Comparison of ENCODE assay signal across 13 cellular contexts in genomic region chr5:10712574-10713366, GRCh38. TPM values are rescaled to one million over a fixed set of nuclear protein-coding genes. Genes with fewer than 3 reads are reported as not detected.
DNase-seq lines count a peak whose midpoint lies in the region; ATAC-seq, FAIRE-seq and TF ChIP-seq lines count a peak whose summit lies in the region.
"Had no signal": no experiment of that assay in that cellular context is flagged by ENCODE, and none has a peak within 500 bp of the region (broad histone marks: within the 10 kb centered on the region; RNA-seq: fewer than 3 reads in every experiment).

No MANE protein-coding gene starts in this region.

- intact Hi-C loops in HepG2 (cut with micrococcal nuclease; ENCODE audit: unreplicated experiment) (no loop called here), head of caudate nucleus (cut with DNase I) (no loop called here), MCF 10A (cut with micrococcal nuclease) (no loop called here)

- no peak overlapping the region for H2AFZ ChIP-seq in HepG2 (ENCODE audit: low read length)

- TF ChIP-seq CTCF in liver (IDR thresholded peaks at IDR 0.05; ENCODE audit: low read depth, low read length, missing input control) (no peak), HepG2 (CRISPR knock-in tag; IDR thresholded peaks at IDR 0.05) (no peak), MCF 10A (IDR thresholded peaks at IDR 0.05; ENCODE audit: unreplicated experiment) (no peak)

- H3K79me2 ChIP-seq in HepG2 (ENCODE audit: insufficient read depth, low read length): peaks cover 4% of the 10 kb centered on the region

- TF ChIP-seq EP300 in HepG2 (IDR thresholded peaks at IDR 0.05; ENCODE audit: low read depth in 2 of 2, low read length in 2 of 2) (no peak), HepG2 (CRISPR knock-in tag; IDR thresholded peaks at IDR 0.05; ENCODE audit: borderline replicate concordance) (no peak)

- no peak overlapping the region for H3K27ac ChIP-seq in liver (ENCODE audit: low read depth in 1 of 2, low read length in 2 of 2)
- H3K27ac ChIP-seq in HepG2 (ENCODE audit: extremely low read length, insufficient read depth, low read length): no peak overlapping the region
- H3K27ac ChIP-seq: heart right ventricle had no signal

- POLR2A ChIA-PET in HepG2 (lab: Yijun Ruan, JAX) (no interaction called here), MCF 10A (lab: Yijun Ruan, JAX) (no interaction called here)

- peaks cover 17% of the 10 kb centered on the region; the same call in 1 of the 2 replicates for H4K20me1 ChIP-seq in HepG2 (ENCODE audit: insufficient read depth, low read length)

- TF ChIP-seq POLR2A in HepG2 (IDR thresholded peaks at IDR 0.05; ENCODE audit: insufficient read depth in 1 of 2, low read depth in 2 of 2, low read length in 2 of 2): no peak

- DNase-seq in HepG2 (ENCODE audit: low spot score) (no peak), head of caudate nucleus (no peak), MCF 10A (ENCODE audit: unreplicated experiment) (no peak), KG1 (lab: John Stamatoyannopoulos, UW) (no peak)
- DNase-seq: effector memory CD8-positive, alpha-beta T cell; heart right ventricle; NCI-H1436 treated with DMSO at 0.1 percent for 48 hours; stimulated activated naive CD4-positive, alpha-beta T cell had no signal

- no peaks in the 10 kb centered on the region for H3K27me3 Mint-ChIP-seq in stimulated activated memory B cell treated with anti-CD40 and anti-IgM and Interleukin-4, amounts not matched to agents 10 μg/mL and 1 μg/mL and 100 μg/mL, for 72 hours
- no peaks in the 10 kb centered on the region for H3K27me3 Mint-ChIP-seq in MCF 10A (ENCODE audit: insufficient read depth, unreplicated experiment)
- H3K27me3 Mint-ChIP-seq: effector memory CD8-positive, alpha-beta T cell had no signal

- no peak overlapping the region for H3K9ac ChIP-seq in liver (ENCODE audit: low read depth in 1 of 2, low read length in 2 of 2)
- no peak overlapping the region for H3K9ac ChIP-seq in HepG2 (ENCODE audit: insufficient read depth, low read depth, low read length)

- no peaks in the 10 kb centered on the region for H3K9me3 Mint-ChIP-seq in stimulated activated memory B cell treated with anti-CD40 and anti-IgM and Interleukin-4, amounts not matched to agents 10 μg/mL and 1 μg/mL and 100 μg/mL, for 72 hours
- no peaks in the 10 kb centered on the region for H3K9me3 Mint-ChIP-seq in MCF 10A (ENCODE audit: unreplicated experiment)
- H3K9me3 Mint-ChIP-seq: effector memory CD8-positive, alpha-beta T cell had no signal

- CTCF ChIA-PET in HepG2 (lab: Yijun Ruan, JAX; ENCODE audit: low intra/inter-chr PET ratio, low total read pairs) (no interaction called here), MCF 10A (lab: Yijun Ruan, JAX) (no interaction called here)

- 59% methylated on average over 8 of the region's 8 CpGs for WGBS in liver
- WGBS in HepG2 (ENCODE audit: low lambda C conversion rate): 89% methylated on average over 8 of the region's 8 CpGs

- no TSS peak for BruUV-seq in HepG2 (replicated peaks; lab: Mats Ljungman, UMichigan)
- no TSS peak for BruUV-seq in MCF 10A (replicated peaks; lab: Mats Ljungman, UMichigan)

- peaks cover 43% of the 10 kb centered on the region for H3K4me1 Mint-ChIP-seq in stimulated activated memory B cell treated with anti-CD40 and anti-IgM and Interleukin-4, amounts not matched to agents 10 μg/mL and 1 μg/mL and 100 μg/mL, for 72 hours
- peaks cover 6% of the 10 kb centered on the region for H3K4me1 Mint-ChIP-seq in MCF 10A (ENCODE audit: insufficient read depth, unreplicated experiment)

- H3K9me3 ChIP-seq in liver (ENCODE audit: control insufficient read depth in 4 of 4, low read length in 3 of 4) (no peaks in the 10 kb centered on the region), HepG2 (ENCODE audit: low read length) (no peaks in the 10 kb centered on the region)
- H3K9me3 ChIP-seq: heart right ventricle had no signal

- in situ Hi-C loops in HepG2 (cut with HindIII; ENCODE audit: extremely low pct_ligation_motif_present, low pct_unique_long_range_greater_than_20kb): no loop called here

- H3K27me3 ChIP-seq in liver (ENCODE audit: control insufficient read depth in 4 of 4, insufficient read depth in 4 of 4, low read length in 3 of 4) (no peaks in the 10 kb centered on the region), HepG2 (ENCODE audit: control insufficient read depth in 1 of 2, insufficient read depth in 2 of 2, low read length in 2 of 2) (no peaks in the 10 kb centered on the region)
- H3K27me3 ChIP-seq: heart right ventricle had no signal

- H3K4me1 ChIP-seq in liver (ENCODE audit: control insufficient read depth in 4 of 4, insufficient read depth in 4 of 4, low read length in 3 of 4): peaks cover 3 to 20% (median 11%) of the 10 kb centered on the region in 4 donors
- H3K4me1 ChIP-seq in HepG2 (ENCODE audit: insufficient read depth, low read length): no peaks in the 10 kb centered on the region

- ATAC-seq in HepG2 (no peak), HG02610 (IDR thresholded peaks at IDR 0.05; ENCODE audit: unreplicated experiment) (peak; percentile 93), HG03432 (IDR thresholded peaks at IDR 0.05; ENCODE audit: unreplicated experiment) (peak; percentile 79)
- peak; percentile 85 for ATAC-seq in stimulated activated memory B cell treated with anti-CD40 and anti-IgM and Interleukin-4, amounts not matched to agents 10 μg/mL and 1 μg/mL and 100 μg/mL, for 72 hours
- ATAC-seq: effector memory CD8-positive, alpha-beta T cell; heart right ventricle had no signal

- H3K27ac Mint-ChIP-seq in stimulated activated memory B cell treated with anti-CD40 and anti-IgM and Interleukin-4, amounts not matched to agents 10 μg/mL and 1 μg/mL and 100 μg/mL, for 72 hours: peak overlapping the region; percentile 20
- no peak overlapping the region for H3K27ac Mint-ChIP-seq in MCF 10A (ENCODE audit: low read depth, unreplicated experiment)

- H3K36me3 ChIP-seq in liver (ENCODE audit: control insufficient read depth in 4 of 4, insufficient read depth in 3 of 4, low read depth in 1 of 4, low read length in 3 of 4) (peaks cover 2 to 7% (median 3%) of the 10 kb centered on the region in 4 donors), HepG2 (replicated peaks in 1 of 2; ENCODE audit: control insufficient read depth in 1 of 2, insufficient read depth in 2 of 2, low read length in 2 of 2) (peaks cover 12 to 68% of the 10 kb centered on the region in 2 experiments)

- H3K4me3 Mint-ChIP-seq in stimulated activated memory B cell treated with anti-CD40 and anti-IgM and Interleukin-4, amounts not matched to agents 10 μg/mL and 1 μg/mL and 100 μg/mL, for 72 hours: no peak overlapping the region
- H3K4me3 Mint-ChIP-seq in MCF 10A (ENCODE audit: unreplicated experiment): no peak overlapping the region
- H3K4me3 Mint-ChIP-seq: effector memory CD8-positive, alpha-beta T cell had no signal

- FAIRE-seq in HepG2 (lab: Jason Lieb, UNC): no peak
- FAIRE-seq: GM12892 had no signal

- H3K4me3 ChIP-seq in liver (ENCODE audit: low read depth in 1 of 3, low read length in 3 of 3) (no peak overlapping the region), HepG2 (replicated peaks in 1 of 3; ENCODE audit: insufficient read depth in 1 of 3, low read depth in 2 of 3, low read length in 3 of 3) (no peak overlapping the region)
- H3K4me3 ChIP-seq: heart right ventricle had no signal

- peaks cover 75% of the 10 kb centered on the region for H3K36me3 Mint-ChIP-seq in stimulated activated memory B cell treated with anti-CD40 and anti-IgM and Interleukin-4, amounts not matched to agents 10 μg/mL and 1 μg/mL and 100 μg/mL, for 72 hours
- peaks cover 15% of the 10 kb centered on the region for H3K36me3 Mint-ChIP-seq in MCF 10A (ENCODE audit: insufficient read depth, unreplicated experiment)

- H3K4me2 ChIP-seq in HepG2 (ENCODE audit: low read depth, low read length): no peak overlapping the region

- TF ChIP-seq RAD21 in liver (IDR thresholded peaks at IDR 0.05) (peak in 1 of 2 donors; percentile 42), HepG2 (CRISPR knock-in tag; IDR thresholded peaks at IDR 0.05) (no peak)

TF ChIP-seq in liver, 16 proteins besides CTCF, POLR2A, EP300 and RAD21 (continues in another document):
- TF ChIP-seq RXRA (IDR thresholded peaks at IDR 0.05): peak; percentile 85 to 89
- TF ChIP-seq EGR1 (IDR thresholded peaks at IDR 0.05; ENCODE audit: low read depth in 2 of 2): no peak
- peak; percentile 60 for TF ChIP-seq NR2F2 (IDR thresholded peaks at IDR 0.05)
- TF ChIP-seq FOXA2 (IDR thresholded peaks at IDR 0.05): peak; percentile 66
- no peak for TF ChIP-seq TAF1 (conservative IDR thresholded peaks at IDR 0.05)
- TF ChIP-seq SP1 (IDR thresholded peaks at IDR 0.05): peak; percentile 62

RNA-seq across cellular contexts. Expression of gene DAP, which starts 48.3 kb away (rescaled TPM):
- total RNA-seq in liver (10 to 100 TPM; 36.6 to 84.9 TPM), HepG2 (2016; rRNA removed; fragmentation: Illumina TruSeq; extraction: Trizol) (22.0 and 51.2 TPM in 2 replicates), MCF 10A (2022) (114 and 123 TPM in 2 replicates)
- polyA plus RNA-seq in liver (100 to 1,000 TPM; 117 to 122 TPM), HepG2 (2011; rRNA removed) (54.3 and 57.5 TPM in 2 replicates)
- 19.5 and 20.1 TPM in 2 replicates for total RNA-seq in HepG2 (2016; cell fraction: cytosol; rRNA removed; fragmentation: Illumina TruSeq; extraction: Trizol; ENCODE audit: low read depth)
- total RNA-seq in HepG2 (2016; cell fraction: insoluble cytoplasmic fraction; rRNA removed; fragmentation: Illumina TruSeq; extraction: Trizol): 20.5 and 51.1 TPM in 2 replicates
- total RNA-seq in HepG2 (2016; cell fraction: membrane; rRNA removed; fragmentation: Illumina TruSeq; extraction: Trizol): 87.7 and 89.8 TPM in 2 replicates
- total RNA-seq in HepG2 (2016; cell fraction: nucleus; rRNA removed; fragmentation: Illumina TruSeq; extraction: Trizol): 30.0 and 39.7 TPM in 2 replicates
- 82.9 and 92.2 TPM in 2 replicates for polyA plus RNA-seq in HepG2 (2011; cell fraction: cytosol; rRNA removed)
- polyA plus RNA-seq in HepG2 (2011; cell fraction: nucleus; rRNA removed): 34.1 and 35.5 TPM in 2 replicates
- polyA plus RNA-seq in HepG2 (2012): 98.8 and 102 TPM in 2 replicates
- polyA plus RNA-seq in HepG2 (2016; cell fraction: cytosol; fragmentation: Illumina TruSeq; extraction: Trizol; ENCODE audit: low read depth): 88.2 and 107 TPM in 2 replicates
- 112 and 139 TPM in 2 replicates for polyA plus RNA-seq in HepG2 (2016; cell fraction: insoluble cytoplasmic fraction; fragmentation: Illumina TruSeq; extraction: Trizol; ENCODE audit: low read depth)
- polyA plus RNA-seq in HepG2 (2016; cell fraction: membrane; fragmentation: Illumina TruSeq; extraction: Trizol; ENCODE audit: low read depth): 175 and 183 TPM in 2 replicates
- 80.5 and 81.6 TPM in 2 replicates for polyA plus RNA-seq in HepG2 (2016; cell fraction: nucleus; fragmentation: Illumina TruSeq; extraction: Trizol; ENCODE audit: insufficient read depth, low read depth)
- polyA minus RNA-seq in HepG2 (2011; rRNA and poly(A)+ RNA removed; ENCODE audit: low replicate concordance): 58.7 and 66.7 TPM in 2 replicates
- 50.0 and 52.9 TPM in 2 replicates for polyA minus RNA-seq in HepG2 (2011; cell fraction: cytosol; rRNA and poly(A)+ RNA removed)
- polyA minus RNA-seq in HepG2 (2011; cell fraction: nucleus; rRNA and poly(A)+ RNA removed): 41.0 and 48.8 TPM in 2 replicates
